In genomic region chr1:32396482-32396881, GRCh38 we compare ENCODE assay signal across 23 cellular contexts. TPM values are rescaled to one million over a fixed set of nuclear protein-coding genes. Genes with fewer than 3 reads are reported as not detected.
DNase-seq lines count a peak whose midpoint lies in the region; ATAC-seq, FAIRE-seq and TF ChIP-seq lines count a peak whose summit lies in the region.
"Had no signal": no experiment of that assay in that cellular context is flagged by ENCODE, and none has a peak within 500 bp of the region (broad histone marks: within the 10 kb centered on the region; RNA-seq: fewer than 3 reads in every experiment).

No MANE protein-coding gene starts in this region.

- peak overlapping the region; percentile 34 for H3K4me3 Mint-ChIP-seq in astrocyte (ENCODE audit: unreplicated experiment)

- H2AFZ ChIP-seq in astrocyte (ENCODE audit: low read depth, low read length), result no peak overlapping the region
- H2AFZ ChIP-seq: GM23338 had no signal

- intact Hi-C loops in stomach (cut with DNase I; ENCODE audit: low total_unique reads), result no loop called here

- peaks cover 29% of the 10 kb centered on the region for H3K79me2 ChIP-seq in astrocyte (ENCODE audit: insufficient read depth, low read length)

- H3K4me3 ChIP-seq in HEK293 (ENCODE audit: low read depth, low read length) (no peak overlapping the region), astrocyte (ENCODE audit: insufficient read depth, low read depth, low read length) (no peak overlapping the region), fibroblast of mammary gland (ENCODE audit: control insufficient read depth, low read depth, low read length) (no peak overlapping the region), stomach (no peak overlapping the region)

- H3K36me3 Mint-ChIP-seq in astrocyte (ENCODE audit: low read depth, unreplicated experiment), result peaks cover 2% of the 10 kb centered on the region

- peaks cover 4% of the 10 kb centered on the region for H3K9me3 Mint-ChIP-seq in astrocyte (ENCODE audit: unreplicated experiment)
- H3K9me3 Mint-ChIP-seq: HFFc6 had no signal

- TF ChIP-seq POLR2A in stomach (IDR thresholded peaks at IDR 0.05), result no peak

- no peak overlapping the region for H3K4me2 ChIP-seq in astrocyte (ENCODE audit: low read length)

- H3K9me3 ChIP-seq in HEK293 (ENCODE audit: control insufficient read depth, insufficient read depth, low read depth, low read length), result no peaks in the 10 kb centered on the region
- no peaks in the 10 kb centered on the region for H3K9me3 ChIP-seq in astrocyte (ENCODE audit: insufficient read depth, low read depth, low read length)
- no peaks in the 10 kb centered on the region for H3K9me3 ChIP-seq in stomach
- H3K9me3 ChIP-seq: BE2C, Caco-2 had no signal

- no peaks in the 10 kb centered on the region for H3K27me3 ChIP-seq in astrocyte (ENCODE audit: insufficient read depth, low read length)
- no peaks in the 10 kb centered on the region for H3K27me3 ChIP-seq in stomach
- H3K27me3 ChIP-seq: BE2C had no signal

- H3K4me1 ChIP-seq in HEK293 (ENCODE audit: control insufficient read depth, insufficient read depth, low read length) (peaks cover 6% of the 10 kb centered on the region; the same call in 1 of the 2 replicates), astrocyte (ENCODE audit: insufficient read depth, low read length) (peaks cover 18% of the 10 kb centered on the region), stomach (peaks cover 31 to 45% (median 41%) of the 10 kb centered on the region in 4 donors)
- H3K4me1 ChIP-seq: BE2C, Caco-2 had no signal

- FAIRE-seq in astrocyte (lab: Jason Lieb, UNC), result no peak
- FAIRE-seq: A204.1, D721Med, GM12892, GM18507, H54, HTR-8/SVneo had no signal

- POLR2A ChIA-PET in HEK293 (lab: Yijun Ruan, JAX), result interaction anchor here (0.7 kb wide), 1 partner anchor 139 kb away, joined by 4 read pairs; no protein-coding TSS in a partner anchor

- 80 to 94% (median 89%) methylated on average over 5 of the region's 5 CpGs for WGBS in stomach, 5 donors

- no peak for ATAC-seq in HG03045 (IDR thresholded peaks at IDR 0.05; ENCODE audit: unreplicated experiment)
- no peak for ATAC-seq in GM19351 (IDR thresholded peaks at IDR 0.05; ENCODE audit: unreplicated experiment)
- ATAC-seq: GM23338 had no signal

- no peak overlapping the region for H3K27ac ChIP-seq in HEK293 (ENCODE audit: extremely low read depth, low read depth, low read length)
- no peak overlapping the region for H3K27ac ChIP-seq in astrocyte (ENCODE audit: low read depth, low read length)
- H3K27ac ChIP-seq in stomach, result no peak overlapping the region

- no peak overlapping the region for H3K27ac Mint-ChIP-seq in astrocyte (ENCODE audit: unreplicated experiment)
- H3K27ac Mint-ChIP-seq: HFFc6 had no signal

- TF ChIP-seq EP300 in stomach (IDR thresholded peaks at IDR 0.05), result no peak

- H3K27me3 Mint-ChIP-seq in astrocyte (ENCODE audit: low read depth, unreplicated experiment), result no peaks in the 10 kb centered on the region

- peaks cover 0 to 20% of the 10 kb centered on the region in 2 experiments; a peak in 2 of 3 replicates for H3K36me3 ChIP-seq in HEK293 (ENCODE audit: control insufficient read depth in 2 of 2, insufficient read depth in 1 of 2, low read length in 2 of 2)
- H3K36me3 ChIP-seq in astrocyte (ENCODE audit: insufficient read depth, low read length), result peaks cover 4% of the 10 kb centered on the region
- H3K36me3 ChIP-seq in stomach, result peaks cover 0 to 7% (median 4%) of the 10 kb centered on the region in 4 donors
- H3K36me3 ChIP-seq: BE2C had no signal

- TF ChIP-seq CTCF in HEK293 (tag by site-specific recombination; IDR thresholded peaks at IDR 0.05), result no peak
- TF ChIP-seq CTCF in astrocyte (IDR thresholded peaks at IDR 0.05; ENCODE audit: insufficient read depth, low read depth, low read length), result no peak
- no peak for TF ChIP-seq CTCF in fibroblast of mammary gland (conservative IDR thresholded peaks at IDR 0.05; ENCODE audit: control insufficient read depth, insufficient read depth, low read depth, low read length)
- TF ChIP-seq CTCF in stomach (IDR thresholded peaks at IDR 0.05), result no peak

- peaks cover 14% of the 10 kb centered on the region for H4K20me1 ChIP-seq in astrocyte (ENCODE audit: insufficient read depth, low read length)

- no peak overlapping the region for H3K9ac ChIP-seq in astrocyte (ENCODE audit: low read length)

- DNase-seq in astrocyte (ENCODE audit: low read depth) (no peak), fibroblast of mammary gland (ENCODE audit: low read depth) (peak; percentile 22), stomach (peak; percentile 2), NCI-H748 treated with DMSO at 0.1 percent for 48 hours (lab: John Stamatoyannopoulos, UW) (no peak)
- DNase-seq: ACHN; BE2C; C1 segment of cervical spinal cord; Caco-2; CD4-positive, CD25-positive, alpha-beta regulatory T cell; GDM1; HCEC 1CT; HFFc6; IMR-90 had no signal

- CTCF ChIA-PET in HEK293 (lab: Yijun Ruan, JAX), result no interaction called here

- H3K4me1 Mint-ChIP-seq in astrocyte (ENCODE audit: low read depth, unreplicated experiment), result peaks cover 19% of the 10 kb centered on the region

TF ChIP-seq in HEK293, 187 proteins besides CTCF, POLR2A, EP300 and RAD21:
- TF ChIP-seq ZNF37A (tag by site-specific recombination; IDR thresholded peaks at IDR 0.05) (no peak), ZNF701 (tag by site-specific recombination; IDR thresholded peaks at IDR 0.05) (no peak), ZNF146 (tag by site-specific recombination; IDR thresholded peaks at IDR 0.05) (no peak), SETDB1 (IDR thresholded peaks at IDR 0.05; ENCODE audit: insufficient read length, low read length) (peak; percentile 34), ZNF211 (tag by site-specific recombination; IDR thresholded peaks at IDR 0.05; ENCODE audit: low read depth) (no peak)
- TF ChIP-seq, protein P1, sequence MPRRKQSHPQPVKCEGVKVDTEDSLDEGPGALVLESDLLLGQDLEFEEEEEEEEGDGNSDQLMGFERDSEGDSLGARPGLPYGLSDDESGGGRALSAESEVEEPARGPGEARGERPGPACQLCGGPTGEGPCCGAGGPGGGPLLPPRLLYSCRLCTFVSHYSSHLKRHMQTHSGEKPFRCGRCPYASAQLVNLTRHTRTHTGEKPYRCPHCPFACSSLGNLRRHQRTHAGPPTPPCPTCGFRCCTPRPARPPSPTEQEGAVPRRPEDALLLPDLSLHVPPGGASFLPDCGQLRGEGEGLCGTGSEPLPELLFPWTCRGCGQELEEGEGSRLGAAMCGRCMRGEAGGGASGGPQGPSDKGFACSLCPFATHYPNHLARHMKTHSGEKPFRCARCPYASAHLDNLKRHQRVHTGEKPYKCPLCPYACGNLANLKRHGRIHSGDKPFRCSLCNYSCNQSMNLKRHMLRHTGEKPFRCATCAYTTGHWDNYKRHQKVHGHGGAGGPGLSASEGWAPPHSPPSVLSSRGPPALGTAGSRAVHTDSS (tag by site-specific recombination; IDR thresholded peaks at IDR 0.05), result no peak

RNA-seq across cellular contexts. Expression of gene BSDC1, which starts 2.2 kb away (rescaled TPM):
- total RNA-seq in astrocyte, result 71.9 and 73.1 TPM in 2 replicates
- 100 to 1,000 TPM in 1 of 5 donors, 10 to 100 TPM in 4; 35.9 to 126 (median 57.6) TPM for total RNA-seq in stomach
- 10 to 100 TPM; 23.8 to 39.0 (median 36.8) TPM for polyA plus RNA-seq in stomach

RNA-seq across cellular contexts. Expression of gene TSSK3, which starts 34.1 kb away (rescaled TPM):
- total RNA-seq in astrocyte (0.32 and 0.87 TPM in 2 replicates), stomach (under 1 TPM in 1 of 5 donors, not detected in 4; 0.92 TPM)
- under 1 TPM in 1 of 3 donors, not detected in 2; 0.43 TPM for polyA plus RNA-seq in stomach
- total RNA-seq: GM23338, IMR-90 had no signal
- polyA plus RNA-seq: GM23338 had no signal

RNA-seq across cellular contexts. Expression of gene FAM229A, which starts 34.2 kb away (rescaled TPM):
- 3.5 and 4.2 TPM in 2 replicates for total RNA-seq in astrocyte
- 10 to 100 TPM in 2 of 5 donors, 1 to 10 TPM in 3; 2.2 to 21.6 (median 8.8) TPM for total RNA-seq in stomach
- 10 to 100 TPM in 1 of 3 donors, 1 to 10 TPM in 2; 7.8 to 10.3 (median 8.7) TPM for polyA plus RNA-seq in stomach

Comparison
In these comparisons a context has a peak if more than half of its experiments do, and no peak if none do; other contexts are left out.
1. DNase-seq: peak in fibroblast of mammary gland (single experiment) and stomach (single experiment); none in astrocyte (single experiment) and NCI-H748 treated with DMSO at 0.1 percent for 48 hours (single experiment).